ENCODE assay signal across 8 cellular contexts in genomic region chr1:84620720-84621313, GRCh38. TPM values are rescaled to one million over a fixed set of nuclear protein-coding genes. Genes with fewer than 3 reads are reported as not detected.
DNase-seq lines count a peak whose midpoint lies in the region; ATAC-seq and TF ChIP-seq lines count a peak whose summit lies in the region.

No MANE protein-coding gene starts in this region.

- peak overlapping the region; percentile 57 to 65 (median 60) for H3K4me3 ChIP-seq in fibroblast of lung (replicated peaks in 1 of 4; ENCODE audit: control extremely low read depth in 1 of 4, insufficient read depth in 1 of 4, low read depth in 3 of 4, low read length in 4 of 4)
- peak overlapping the region; percentile 85 for H3K4me3 ChIP-seq in naive thymus-derived CD4-positive, alpha-beta T cell (ENCODE audit: low read length)

- POLR2A ChIA-PET in naive thymus-derived CD4-positive, alpha-beta T cell (lab: Charles Lee), result interaction anchor here (1.0 to 1.2 kb wide), 3 partner anchors 183 to 477 kb away, joined by 3 to 4 read pairs (median 4); partner anchors contain the start of gene PRKACB

- H3K4me1 ChIP-seq in fibroblast of lung (ENCODE audit: control insufficient read depth, extremely low read depth, insufficient read depth, low read length), result no peaks in the 10 kb centered on the region
- peaks cover 0 to 3% of the 10 kb centered on the region in 2 donors for H3K4me1 ChIP-seq in naive thymus-derived CD4-positive, alpha-beta T cell (ENCODE audit: control insufficient read depth in 2 of 2, insufficient read depth in 2 of 2, low read length in 2 of 2)

- H3K27ac ChIP-seq in fibroblast of lung (ENCODE audit: insufficient read depth, low read length), result peak overlapping the region; percentile 49
- peak overlapping the region; percentile 68 for H3K27ac ChIP-seq in naive thymus-derived CD4-positive, alpha-beta T cell (ENCODE audit: low read depth, low read length)

- intact Hi-C loops in naive thymus-derived CD4-positive, alpha-beta T cell (cut with micrococcal nuclease), result loop anchor here (1.0 to 10.0 kb wide), 20 partner anchors 47 to 716 kb away; partner anchors contain the start of genes CTBS (in 2 of the 2), GNG5 (in 2 of the 2), RPF1 (in 2 of the 2) and SPATA1 (in 2 of the 2)

- CTCF ChIA-PET in naive thymus-derived CD4-positive, alpha-beta T cell (lab: Charles Lee), result interaction anchor here (0.6 to 5.2 kb wide), 13 partner anchors 9 to 480 kb away, joined by 3 to 37 read pairs (median 4); partner anchors contain the start of genes GNG5, PRKACB, RPF1 and SPATA1

- peak; percentile 42 to 74 for TF ChIP-seq CTCF in fibroblast of lung (conservative IDR thresholded peaks at IDR 0.05 in 1 of 2, IDR thresholded peaks at IDR 0.05 in 1 of 2; ENCODE audit: low read depth in 1 of 2, low read length in 2 of 2)

- peak; percentile 97 for ATAC-seq in GM21528 (IDR thresholded peaks at IDR 0.05; ENCODE audit: low FRiP score, unreplicated experiment)
- ATAC-seq in activated T-cell treated with anti-CD3 and anti-CD28 coated beads, Interleukin-2, amount 50 U/mL, for 4 hours, result peak; percentile 88 to 90
- peak; percentile 96 for ATAC-seq in naive thymus-derived CD4-positive, alpha-beta T cell
- peak; percentile 96 to 97 for ATAC-seq in stimulated activated naive B cell treated with anti-CD40 and anti-IgM and Interleukin-4, amounts not matched to agents 10 μg/mL and 1 μg/mL and 100 μg/mL, for 72 hours (replicated peaks)

- peak overlapping the region in 6 of 9 donors; percentile 53 to 89 (median 82) for H3K27ac Mint-ChIP-seq in naive thymus-derived CD4-positive, alpha-beta T cell
- peak overlapping the region; percentile 72 for H3K27ac Mint-ChIP-seq in stimulated activated naive B cell treated with anti-CD40 and anti-IgM and Interleukin-4, amounts not matched to agents 10 μg/mL and 1 μg/mL and 100 μg/mL, for 72 hours

- peak overlapping the region; percentile 45 for H3K9ac ChIP-seq in fibroblast of lung (ENCODE audit: insufficient read depth, low read length)

- H3K9me3 ChIP-seq in fibroblast of lung (ENCODE audit: control insufficient read depth, insufficient read depth, low read depth, low read length), result no peaks in the 10 kb centered on the region
- H3K9me3 ChIP-seq in naive thymus-derived CD4-positive, alpha-beta T cell (ENCODE audit: control insufficient read depth in 2 of 3, low read length in 3 of 3), result no peaks in the 10 kb centered on the region

- peak overlapping the region; percentile 72 for H3K4me2 ChIP-seq in fibroblast of lung (ENCODE audit: extremely low read depth, insufficient read depth, low read length)

- peak overlapping the region; percentile 87 for H3K4me3 Mint-ChIP-seq in activated T-cell treated with anti-CD3 and anti-CD28 coated beads, Interleukin-2, amount 50 U/mL, for 4 hours
- H3K4me3 Mint-ChIP-seq in naive thymus-derived CD4-positive, alpha-beta T cell, result peak overlapping the region; percentile 85 to 97 (median 92)
- H3K4me3 Mint-ChIP-seq in stimulated activated naive B cell treated with anti-CD40 and anti-IgM and Interleukin-4, amounts not matched to agents 10 μg/mL and 1 μg/mL and 100 μg/mL, for 72 hours, result peak overlapping the region; percentile 89 to 91

- H4K20me1 ChIP-seq in fibroblast of lung (ENCODE audit: control insufficient read depth, extremely low read depth, insufficient read depth, low read length), result no peaks in the 10 kb centered on the region

- no peaks in the 10 kb centered on the region for H3K27me3 ChIP-seq in fibroblast of lung (ENCODE audit: control insufficient read depth, insufficient read depth, low read length)
- H3K27me3 ChIP-seq in naive thymus-derived CD4-positive, alpha-beta T cell (ENCODE audit: control insufficient read depth in 2 of 2, insufficient read depth in 2 of 2, low read length in 2 of 2), result no peaks in the 10 kb centered on the region

- no peaks in the 10 kb centered on the region for H3K36me3 ChIP-seq in fibroblast of lung (ENCODE audit: control insufficient read depth, insufficient read depth, low read length)
- no peaks in the 10 kb centered on the region for H3K36me3 ChIP-seq in naive thymus-derived CD4-positive, alpha-beta T cell (ENCODE audit: control insufficient read depth in 2 of 3, insufficient read depth in 3 of 3, low read length in 3 of 3)

- DNase-seq in DMS 273 treated with DMSO at 0.1 percent for 48 hours (lab: John Stamatoyannopoulos, UW) (peak; percentile 56), HuH-7.5 (ENCODE audit: low spot score) (peak; percentile 61), OCI-M1 (lab: John Stamatoyannopoulos, UW) (peak; percentile 96), fibroblast of lung (ENCODE audit: low read depth in 2 of 2) (peak; percentile 61 to 72)
- DNase-seq in activated T-cell treated with anti-CD3 and anti-CD28 coated beads, Interleukin-2, amount 50 U/mL, for 4 hours, result peak; percentile 72
- peak; percentile 60 to 95 (median 84) for DNase-seq in naive thymus-derived CD4-positive, alpha-beta T cell
- peak; percentile 80 for DNase-seq in stimulated activated naive B cell treated with anti-CD40 and anti-IgM and Interleukin-4, amounts not matched to agents 10 μg/mL and 1 μg/mL and 100 μg/mL, for 72 hours

- H3K79me2 ChIP-seq in fibroblast of lung (ENCODE audit: control insufficient read depth, insufficient read depth, low read length), result no peaks in the 10 kb centered on the region

- no peaks in the 10 kb centered on the region for H3K27me3 Mint-ChIP-seq in activated T-cell treated with anti-CD3 and anti-CD28 coated beads, Interleukin-2, amount 50 U/mL, for 4 hours (ENCODE audit: low read depth)
- H3K27me3 Mint-ChIP-seq in naive thymus-derived CD4-positive, alpha-beta T cell, result peaks cover 0 to 7% (median 0%) of the 10 kb centered on the region in 5 donors
- no peaks in the 10 kb centered on the region for H3K27me3 Mint-ChIP-seq in stimulated activated naive B cell treated with anti-CD40 and anti-IgM and Interleukin-4, amounts not matched to agents 10 μg/mL and 1 μg/mL and 100 μg/mL, for 72 hours

- no peaks in the 10 kb centered on the region for H3K9me3 Mint-ChIP-seq in activated T-cell treated with anti-CD3 and anti-CD28 coated beads, Interleukin-2, amount 50 U/mL, for 4 hours
- H3K9me3 Mint-ChIP-seq in naive thymus-derived CD4-positive, alpha-beta T cell, result peaks cover 0 to 3% (median 0%) of the 10 kb centered on the region in 11 donors
- no peaks in the 10 kb centered on the region for H3K9me3 Mint-ChIP-seq in stimulated activated naive B cell treated with anti-CD40 and anti-IgM and Interleukin-4, amounts not matched to agents 10 μg/mL and 1 μg/mL and 100 μg/mL, for 72 hours

- peak overlapping the region; percentile 93 for H2AFZ ChIP-seq in fibroblast of lung (ENCODE audit: low read length)

- H3K36me3 Mint-ChIP-seq in activated T-cell treated with anti-CD3 and anti-CD28 coated beads, Interleukin-2, amount 50 U/mL, for 4 hours (ENCODE audit: insufficient read depth), result no peaks in the 10 kb centered on the region
- H3K36me3 Mint-ChIP-seq in naive thymus-derived CD4-positive, alpha-beta T cell, result no peaks in the 10 kb centered on the region
- no peaks in the 10 kb centered on the region for H3K36me3 Mint-ChIP-seq in stimulated activated naive B cell treated with anti-CD40 and anti-IgM and Interleukin-4, amounts not matched to agents 10 μg/mL and 1 μg/mL and 100 μg/mL, for 72 hours

- peaks cover 14% of the 10 kb centered on the region for H3K4me1 Mint-ChIP-seq in activated T-cell treated with anti-CD3 and anti-CD28 coated beads, Interleukin-2, amount 50 U/mL, for 4 hours (ENCODE audit: low read depth)
- peaks cover 0 to 18% (median 5%) of the 10 kb centered on the region in 7 donors for H3K4me1 Mint-ChIP-seq in naive thymus-derived CD4-positive, alpha-beta T cell
- peaks cover 4 to 18% of the 10 kb centered on the region in 2 donors for H3K4me1 Mint-ChIP-seq in stimulated activated naive B cell treated with anti-CD40 and anti-IgM and Interleukin-4, amounts not matched to agents 10 μg/mL and 1 μg/mL and 100 μg/mL, for 72 hours

RNA-seq across cellular contexts. Expression of gene CTBS, which starts 46.6 kb away (rescaled TPM):
- 1 to 10 TPM; 6.3 to 7.2 (median 6.9) TPM for total RNA-seq in activated T-cell treated with anti-CD3 and anti-CD28 coated beads, Interleukin-2, amount 50 U/mL, for 4 hours
- total RNA-seq in fibroblast of lung, result 6.7 and 10.1 TPM in 2 replicates
- 25.2 and 35.5 TPM in 2 replicates for polyA plus RNA-seq in fibroblast of lung
- 14.7 and 19.0 TPM in 2 replicates for polyA plus RNA-seq in fibroblast of lung (2012)
- polyA minus RNA-seq in fibroblast of lung (ENCODE audit: low replicate concordance), result 1.4 and 1.7 TPM in 2 replicates
- 10 to 100 TPM; 17.4 to 22.3 (median 19.0) TPM for total RNA-seq in naive thymus-derived CD4-positive, alpha-beta T cell
- polyA plus RNA-seq in naive thymus-derived CD4-positive, alpha-beta T cell, result 10 to 100 TPM; 13.9 to 26.2 TPM

Comparison
In these comparisons a context has a peak if more than half of its experiments do, and no peak if none do; other contexts are left out.
1. Peak in every context shown above with its lines: DNase-seq, ATAC-seq, H3K4me3 ChIP-seq and H3K27ac ChIP-seq.